11 cellular contexts compared by ENCODE assay signal in the genomic region with DNA sequence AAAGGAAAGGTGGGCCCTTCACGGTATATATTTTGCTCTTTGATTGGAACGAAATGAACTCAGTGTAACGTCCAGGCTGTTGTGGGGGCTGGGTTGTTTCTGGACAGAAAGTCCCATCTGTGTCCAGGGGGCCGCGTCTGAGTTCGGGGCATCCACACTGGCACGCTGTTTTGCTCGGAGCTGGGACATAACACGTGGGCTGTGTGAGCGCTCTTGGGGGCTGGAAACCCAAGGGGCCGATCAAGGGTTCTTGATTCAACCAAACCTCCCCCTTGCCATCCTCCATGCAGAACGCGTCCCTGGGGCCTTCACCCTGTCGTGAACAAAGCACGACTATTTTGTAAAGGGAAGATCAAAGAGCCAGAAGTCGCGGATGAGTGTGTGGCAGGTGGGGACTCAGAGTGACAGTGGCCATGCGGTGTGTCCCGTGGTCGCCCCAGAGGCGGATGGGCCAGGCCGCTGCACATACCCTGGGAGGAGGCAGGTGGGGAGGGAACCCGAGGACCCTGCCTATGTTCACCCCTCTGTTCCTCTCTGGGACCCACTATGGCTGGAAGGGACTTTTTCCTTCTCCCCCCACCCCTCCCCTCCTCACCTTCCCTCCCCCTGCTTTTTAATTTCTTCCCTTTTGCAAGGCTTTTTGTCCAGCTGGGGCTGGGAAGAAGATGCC.
DNase-seq lines count a peak whose midpoint lies in the region; ATAC-seq and TF ChIP-seq lines count a peak whose summit lies in the region.
"Had no signal": no experiment of that assay in that cellular context is flagged by ENCODE, and none has a peak within 500 bp of the region (broad histone marks: within the 10 kb centered on the region; RNA-seq: fewer than 3 reads in every experiment).

No MANE protein-coding gene starts in this region.

- peaks cover 14% of the 10 kb centered on the region for H3K27me3 Mint-ChIP-seq in brain
- peaks cover 41% of the 10 kb centered on the region for H3K27me3 Mint-ChIP-seq in nephron progenitor cell (ENCODE audit: low read depth, poor library complexity)
- peaks cover 48% of the 10 kb centered on the region for H3K27me3 Mint-ChIP-seq in activated CD8-positive, alpha-beta memory T cell treated with anti-CD3 and anti-CD28 coated beads, Interleukin-2, amount 10 ng/mL, durations not matched to agents 7 days and 5 days

- H3K9me3 ChIP-seq in BLaER1 = no peaks in the 10 kb centered on the region
- H3K9me3 ChIP-seq in HUES48 (ENCODE audit: control insufficient read depth, insufficient read depth, low read length) = no peaks in the 10 kb centered on the region; the same call in 1 of the 2 replicates
- peaks cover 12% of the 10 kb centered on the region for H3K9me3 ChIP-seq in SJCRH30 (replicated peaks)
- no peaks in the 10 kb centered on the region for H3K9me3 ChIP-seq in mucosa of descending colon
- H3K9me3 ChIP-seq: colonic mucosa, Peyer's patch had no signal

- intact Hi-C loops in mucosa of descending colon (cut with DNase I, micrococcal nuclease) = no loop called here

- CTCF ChIA-PET in activated CD8-positive, alpha-beta memory T cell treated with anti-CD3 and anti-CD28 coated beads, Interleukin-2, amount 10 ng/mL, durations not matched to agents 7 days and 5 days (lab: Charles Lee) = interaction anchor here (1.1 to 1.3 kb wide), 2 partner anchors 9 to 99 kb away, joined by 3 to 4 read pairs; no protein-coding TSS in a partner anchor

- H3K36me3 ChIP-seq in BLaER1 (no peaks in the 10 kb centered on the region), HUES48 (ENCODE audit: control insufficient read depth, insufficient read depth, low read length) (no peaks in the 10 kb centered on the region), SJCRH30 (no peaks in the 10 kb centered on the region), mucosa of descending colon (ENCODE audit: low read depth) (no peaks in the 10 kb centered on the region)
- H3K36me3 ChIP-seq: colonic mucosa, Peyer's patch had no signal

- H3K27ac Mint-ChIP-seq in brain = peak overlapping the region in 4 of 5 experiments; percentile 11 to 97 (median 88)
- no peak overlapping the region for H3K27ac Mint-ChIP-seq in nephron progenitor cell
- no peak overlapping the region for H3K27ac Mint-ChIP-seq in activated CD8-positive, alpha-beta memory T cell treated with anti-CD3 and anti-CD28 coated beads, Interleukin-2, amount 10 ng/mL, durations not matched to agents 7 days and 5 days

- H3K27ac ChIP-seq in BLaER1 (peak overlapping the region; percentile 69), HUES48 (ENCODE audit: low read depth, low read length) (no peak overlapping the region), SJCRH30 (no peak overlapping the region)
- H3K27ac ChIP-seq: colonic mucosa, Peyer's patch had no signal

- H3K27me3 ChIP-seq in BLaER1 = peaks cover 6% of the 10 kb centered on the region; the same call in 1 of the 2 replicates
- H3K27me3 ChIP-seq in HUES48 (ENCODE audit: control insufficient read depth, insufficient read depth, low read length) = peaks cover 27% of the 10 kb centered on the region
- no peaks in the 10 kb centered on the region; the same call in 1 of the 2 replicates for H3K27me3 ChIP-seq in SJCRH30

- H4K20me1 ChIP-seq in BLaER1 = no peaks in the 10 kb centered on the region

- H3K4me1 ChIP-seq in BLaER1 (peaks cover 25% of the 10 kb centered on the region), HUES48 (ENCODE audit: control insufficient read depth, insufficient read depth, low read length) (no peaks in the 10 kb centered on the region), SJCRH30 (no peaks in the 10 kb centered on the region), mucosa of descending colon (ENCODE audit: low read depth) (peaks cover 3% of the 10 kb centered on the region)
- H3K4me1 ChIP-seq: colonic mucosa had no signal

- H3K36me3 Mint-ChIP-seq in brain (no peaks in the 10 kb centered on the region), nephron progenitor cell (ENCODE audit: low read depth) (peaks cover 6% of the 10 kb centered on the region)
- no peaks in the 10 kb centered on the region for H3K36me3 Mint-ChIP-seq in activated CD8-positive, alpha-beta memory T cell treated with anti-CD3 and anti-CD28 coated beads, Interleukin-2, amount 10 ng/mL, durations not matched to agents 7 days and 5 days

- H3K9ac ChIP-seq in BLaER1 (peak overlapping the region; percentile 77), HUES48 (ENCODE audit: low read depth, low read length) (no peak overlapping the region)

- no peak for ATAC-seq in GM18858 (IDR thresholded peaks at IDR 0.05; ENCODE audit: unreplicated experiment)
- ATAC-seq in activated CD8-positive, alpha-beta memory T cell treated with anti-CD3 and anti-CD28 coated beads, Interleukin-2, amount 10 ng/mL, durations not matched to agents 7 days and 5 days = no peak
- no peak for ATAC-seq in mucosa of descending colon

- peaks cover 0 to 19% (median 8%) of the 10 kb centered on the region in 5 experiments for H3K9me3 Mint-ChIP-seq in brain
- H3K9me3 Mint-ChIP-seq in nephron progenitor cell = peaks cover 25% of the 10 kb centered on the region
- H3K9me3 Mint-ChIP-seq in activated CD8-positive, alpha-beta memory T cell treated with anti-CD3 and anti-CD28 coated beads, Interleukin-2, amount 10 ng/mL, durations not matched to agents 7 days and 5 days (ENCODE audit: low read depth) = no peaks in the 10 kb centered on the region

- DNase-seq in nephron progenitor cell (no peak), SJCRH30 (no peak), mucosa of descending colon (no peak)
- DNase-seq in activated CD8-positive, alpha-beta memory T cell treated with anti-CD3 and anti-CD28 coated beads, Interleukin-2, amount 10 ng/mL, durations not matched to agents 7 days and 5 days = no peak
- DNase-seq: colonic mucosa, GF-D8, Peyer's patch had no signal

- H3K4me1 Mint-ChIP-seq in brain (peaks cover 17% of the 10 kb centered on the region), nephron progenitor cell (peaks cover 12% of the 10 kb centered on the region)
- H3K4me1 Mint-ChIP-seq in activated CD8-positive, alpha-beta memory T cell treated with anti-CD3 and anti-CD28 coated beads, Interleukin-2, amount 10 ng/mL, durations not matched to agents 7 days and 5 days = no peaks in the 10 kb centered on the region

- TF ChIP-seq CTCF in brain (conservative IDR thresholded peaks at IDR 0.05) = no peak
- no peak for TF ChIP-seq CTCF in nephron progenitor cell (IDR thresholded peaks at IDR 0.05)
- TF ChIP-seq CTCF in mucosa of descending colon (IDR thresholded peaks at IDR 0.05) = no peak

- H3K4me2 ChIP-seq in BLaER1 = peak overlapping the region; percentile 96

- H3K4me3 Mint-ChIP-seq in brain (peak overlapping the region; percentile 73 to 80 (median 79)), nephron progenitor cell (peak overlapping the region; percentile 75)
- no peak overlapping the region for H3K4me3 Mint-ChIP-seq in activated CD8-positive, alpha-beta memory T cell treated with anti-CD3 and anti-CD28 coated beads, Interleukin-2, amount 10 ng/mL, durations not matched to agents 7 days and 5 days

- H3K4me3 ChIP-seq in BLaER1 (peak overlapping the region; percentile 68), HUES48 (ENCODE audit: low read depth, low read length) (peak overlapping the region; percentile 60), SJCRH30 (no peak overlapping the region), mucosa of descending colon (no peak overlapping the region)
- H3K4me3 ChIP-seq: colonic mucosa had no signal

Comparison
In these comparisons a context has a peak if more than half of its experiments do, and no peak if none do; other contexts are left out.
1. H3K4me3 ChIP-seq: peak in BLaER1 (single experiment) and HUES48 (single experiment); none in SJCRH30 (single experiment) and mucosa of descending colon (single experiment).
2. H3K27ac Mint-ChIP-seq: peak in brain (4 of 5); none in nephron progenitor cell (single experiment) and activated CD8-positive, alpha-beta memory T cell treated with anti-CD3 and anti-CD28 coated beads, Interleukin-2, amount 10 ng/mL, durations not matched to agents 7 days and 5 days (single experiment).